ENCODE assay signal across 17 cellular contexts in genomic region chr2:204608261-204608660, GRCh38.
DNase-seq lines count a peak whose midpoint lies in the region; ATAC-seq and TF ChIP-seq lines count a peak whose summit lies in the region.
"Had no signal": no experiment of that assay in that cellular context is flagged by ENCODE, and none has a peak within 500 bp of the region (broad histone marks: within the 10 kb centered on the region; RNA-seq: fewer than 3 reads in every experiment).

No MANE protein-coding gene starts in this region.

- CTCF ChIA-PET in Caco-2 (lab: Charles Lee) = no interaction called here

- TF ChIP-seq CTCF in Caco-2 (IDR thresholded peaks at IDR 0.05; ENCODE audit: insufficient read depth in 1 of 2, low read depth in 1 of 2, low read length in 1 of 2, severe bottlenecking in 1 of 2, unreplicated experiment in 1 of 2) (no peak), brain microvascular endothelial cell (IDR thresholded peaks at IDR 0.05; ENCODE audit: low read depth, low read length, missing control alignments) (no peak)

- H3K36me3 ChIP-seq in Caco-2 (ENCODE audit: control insufficient read depth, insufficient read depth, low read length) (no peaks in the 10 kb centered on the region), brain microvascular endothelial cell (replicated peaks) (no peaks in the 10 kb centered on the region)
- H3K36me3 ChIP-seq: adrenal gland had no signal

- BruUV-seq in Caco-2 (replicated peaks; lab: Mats Ljungman, UMichigan) = no TSS peak

- H3K27me3 ChIP-seq in Caco-2 (replicated peaks; ENCODE audit: control insufficient read depth, insufficient read depth, low read length) = no peaks in the 10 kb centered on the region
- no peaks in the 10 kb centered on the region for H3K27me3 ChIP-seq in brain microvascular endothelial cell (replicated peaks)
- H3K27me3 ChIP-seq: adrenal gland, hepatocyte had no signal

- H3K27ac Mint-ChIP-seq in Caco-2 (ENCODE audit: unreplicated experiment) = peak overlapping the region; percentile 73
- H3K27ac Mint-ChIP-seq: effector memory CD8-positive, alpha-beta T cell; stimulated activated naive CD8-positive, alpha-beta T cell treated with anti-CD3 and anti-CD28 coated beads, Interleukin-15, amount 100 ng/mL, for 72 hours had no signal

- ATAC-seq in left ventricle myocardium superior = peak; percentile 81
- no peak for ATAC-seq in GM21367 (IDR thresholded peaks at IDR 0.05; ENCODE audit: unreplicated experiment)
- no peak for ATAC-seq in GM21381 (IDR thresholded peaks at IDR 0.05; ENCODE audit: unreplicated experiment)
- ATAC-seq: activated CD4-positive, CD25-positive, alpha-beta regulatory T cell treated with anti-CD3 and anti-CD28 coated beads, Interleukin-2, amount 50 U/mL, for 24 hours; effector memory CD8-positive, alpha-beta T cell; HCT116; stimulated activated naive CD8-positive, alpha-beta T cell treated with anti-CD3 and anti-CD28 coated beads, Interleukin-15, amount 100 ng/mL, for 72 hours had no signal

- no peaks in the 10 kb centered on the region for H3K9me3 Mint-ChIP-seq in Caco-2 (ENCODE audit: unreplicated experiment)
- H3K9me3 Mint-ChIP-seq: effector memory CD8-positive, alpha-beta T cell; stimulated activated naive CD8-positive, alpha-beta T cell treated with anti-CD3 and anti-CD28 coated beads, Interleukin-15, amount 100 ng/mL, for 72 hours had no signal

- peaks cover 6% of the 10 kb centered on the region for H3K36me3 Mint-ChIP-seq in Caco-2 (ENCODE audit: insufficient read depth, unreplicated experiment)

- H3K9me3 ChIP-seq in Caco-2 = no peaks in the 10 kb centered on the region
- H3K9me3 ChIP-seq: adrenal gland had no signal

- H3K4me3 Mint-ChIP-seq in Caco-2 (ENCODE audit: unreplicated experiment) = no peak overlapping the region
- H3K4me3 Mint-ChIP-seq: effector memory CD8-positive, alpha-beta T cell; stimulated activated naive CD8-positive, alpha-beta T cell treated with anti-CD3 and anti-CD28 coated beads, Interleukin-15, amount 100 ng/mL, for 72 hours had no signal

- H3K4me1 Mint-ChIP-seq in Caco-2 (ENCODE audit: low read depth, unreplicated experiment) = peaks cover 75% of the 10 kb centered on the region
- H3K4me1 Mint-ChIP-seq: stimulated activated naive CD8-positive, alpha-beta T cell treated with anti-CD3 and anti-CD28 coated beads, Interleukin-15, amount 100 ng/mL, for 72 hours had no signal

- DNase-seq in Caco-2 = no peak
- DNase-seq in brain microvascular endothelial cell = peak; percentile 10
- no peak for DNase-seq in left ventricle myocardium superior
- peak; percentile 9 for DNase-seq in renal cortical epithelial cell (ENCODE audit: low read depth)
- no peak for DNase-seq in middle frontal gyrus (ENCODE audit: extremely low spot score, low spot score)
- DNase-seq in COLO829 (ENCODE audit: low spot score) = no peak
- DNase-seq: effector memory CD8-positive, alpha-beta T cell; NCI-H345; OCI-M1; stimulated activated naive CD8-positive, alpha-beta T cell treated with anti-CD3 and anti-CD28 coated beads, Interleukin-15, amount 100 ng/mL, for 72 hours; SW 1271 had no signal

- peaks cover 55% of the 10 kb centered on the region for H3K4me1 ChIP-seq in Caco-2

- POLR2A ChIA-PET in Caco-2 (lab: Charles Lee) = no interaction called here

- H3K27me3 Mint-ChIP-seq in Caco-2 (ENCODE audit: insufficient read depth, unreplicated experiment) = no peaks in the 10 kb centered on the region
- H3K27me3 Mint-ChIP-seq: effector memory CD8-positive, alpha-beta T cell had no signal

- H3K27ac ChIP-seq in brain microvascular endothelial cell = no peak overlapping the region
- H3K27ac ChIP-seq: adrenal gland, hepatocyte had no signal

- intact Hi-C loops in Caco-2 (cut with micrococcal nuclease; ENCODE audit: unreplicated experiment) = no loop called here
- intact Hi-C loops in left ventricle myocardium superior (cut with micrococcal nuclease) = no loop called here

- in situ Hi-C loops in brain microvascular endothelial cell (cut with HindIII; ENCODE audit: low pct_ligation_motif_present, low sequenced_read_pairs) = no loop called here

- no peak overlapping the region for H3K4me3 ChIP-seq in Caco-2 (ENCODE audit: low read depth, low read length)
- no peak overlapping the region for H3K4me3 ChIP-seq in brain microvascular endothelial cell (ENCODE audit: low read depth, low read length)
- H3K4me3 ChIP-seq: adrenal gland, hepatocyte had no signal

Comparison
In these comparisons a context has a peak if more than half of its experiments do, and no peak if none do; other contexts are left out.
1. DNase-seq: peak in brain microvascular endothelial cell (single experiment) and renal cortical epithelial cell (single experiment); none in Caco-2 (0 of 2), left ventricle myocardium superior (single experiment), middle frontal gyrus (single experiment) and COLO829 (single experiment).